In the genomic region with DNA sequence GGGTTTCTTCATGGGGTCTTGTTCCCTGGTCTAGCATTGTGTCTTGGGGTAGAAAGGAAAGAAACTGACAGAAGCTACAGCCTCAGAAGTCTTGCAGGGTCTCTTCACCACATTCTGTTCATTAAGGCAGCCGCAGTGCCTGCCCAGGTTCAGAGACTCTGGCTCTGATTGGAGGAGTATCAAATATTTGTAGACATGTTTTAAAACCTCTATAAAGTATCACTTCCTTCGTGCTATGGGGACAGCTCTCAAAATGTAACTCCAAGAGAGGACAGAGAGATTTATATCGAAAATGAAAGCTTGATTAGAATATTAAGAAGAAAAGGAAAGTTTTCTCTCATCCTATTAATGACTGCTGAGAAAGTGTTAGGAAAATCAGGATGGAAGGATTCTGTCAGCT, we compare ENCODE assay signal across 1 cellular context.
TF ChIP-seq lines count a peak whose summit lies in the region.

No MANE protein-coding gene starts in this region.

TF ChIP-seq in GM23338, 12 proteins besides CTCF, POLR2A, EP300 and RAD21:
- TF ChIP-seq NANOG (IDR thresholded peaks at IDR 0.05; ENCODE audit: borderline replicate concordance) (no peak), POLR2AphosphoS5 (IDR thresholded peaks at IDR 0.05; ENCODE audit: low read depth) (no peak), ZNF331 (CRISPR knock-in tag; IDR thresholded peaks at IDR 0.05; ENCODE audit: low read depth) (no peak)
- TF ChIP-seq, protein P1, sequence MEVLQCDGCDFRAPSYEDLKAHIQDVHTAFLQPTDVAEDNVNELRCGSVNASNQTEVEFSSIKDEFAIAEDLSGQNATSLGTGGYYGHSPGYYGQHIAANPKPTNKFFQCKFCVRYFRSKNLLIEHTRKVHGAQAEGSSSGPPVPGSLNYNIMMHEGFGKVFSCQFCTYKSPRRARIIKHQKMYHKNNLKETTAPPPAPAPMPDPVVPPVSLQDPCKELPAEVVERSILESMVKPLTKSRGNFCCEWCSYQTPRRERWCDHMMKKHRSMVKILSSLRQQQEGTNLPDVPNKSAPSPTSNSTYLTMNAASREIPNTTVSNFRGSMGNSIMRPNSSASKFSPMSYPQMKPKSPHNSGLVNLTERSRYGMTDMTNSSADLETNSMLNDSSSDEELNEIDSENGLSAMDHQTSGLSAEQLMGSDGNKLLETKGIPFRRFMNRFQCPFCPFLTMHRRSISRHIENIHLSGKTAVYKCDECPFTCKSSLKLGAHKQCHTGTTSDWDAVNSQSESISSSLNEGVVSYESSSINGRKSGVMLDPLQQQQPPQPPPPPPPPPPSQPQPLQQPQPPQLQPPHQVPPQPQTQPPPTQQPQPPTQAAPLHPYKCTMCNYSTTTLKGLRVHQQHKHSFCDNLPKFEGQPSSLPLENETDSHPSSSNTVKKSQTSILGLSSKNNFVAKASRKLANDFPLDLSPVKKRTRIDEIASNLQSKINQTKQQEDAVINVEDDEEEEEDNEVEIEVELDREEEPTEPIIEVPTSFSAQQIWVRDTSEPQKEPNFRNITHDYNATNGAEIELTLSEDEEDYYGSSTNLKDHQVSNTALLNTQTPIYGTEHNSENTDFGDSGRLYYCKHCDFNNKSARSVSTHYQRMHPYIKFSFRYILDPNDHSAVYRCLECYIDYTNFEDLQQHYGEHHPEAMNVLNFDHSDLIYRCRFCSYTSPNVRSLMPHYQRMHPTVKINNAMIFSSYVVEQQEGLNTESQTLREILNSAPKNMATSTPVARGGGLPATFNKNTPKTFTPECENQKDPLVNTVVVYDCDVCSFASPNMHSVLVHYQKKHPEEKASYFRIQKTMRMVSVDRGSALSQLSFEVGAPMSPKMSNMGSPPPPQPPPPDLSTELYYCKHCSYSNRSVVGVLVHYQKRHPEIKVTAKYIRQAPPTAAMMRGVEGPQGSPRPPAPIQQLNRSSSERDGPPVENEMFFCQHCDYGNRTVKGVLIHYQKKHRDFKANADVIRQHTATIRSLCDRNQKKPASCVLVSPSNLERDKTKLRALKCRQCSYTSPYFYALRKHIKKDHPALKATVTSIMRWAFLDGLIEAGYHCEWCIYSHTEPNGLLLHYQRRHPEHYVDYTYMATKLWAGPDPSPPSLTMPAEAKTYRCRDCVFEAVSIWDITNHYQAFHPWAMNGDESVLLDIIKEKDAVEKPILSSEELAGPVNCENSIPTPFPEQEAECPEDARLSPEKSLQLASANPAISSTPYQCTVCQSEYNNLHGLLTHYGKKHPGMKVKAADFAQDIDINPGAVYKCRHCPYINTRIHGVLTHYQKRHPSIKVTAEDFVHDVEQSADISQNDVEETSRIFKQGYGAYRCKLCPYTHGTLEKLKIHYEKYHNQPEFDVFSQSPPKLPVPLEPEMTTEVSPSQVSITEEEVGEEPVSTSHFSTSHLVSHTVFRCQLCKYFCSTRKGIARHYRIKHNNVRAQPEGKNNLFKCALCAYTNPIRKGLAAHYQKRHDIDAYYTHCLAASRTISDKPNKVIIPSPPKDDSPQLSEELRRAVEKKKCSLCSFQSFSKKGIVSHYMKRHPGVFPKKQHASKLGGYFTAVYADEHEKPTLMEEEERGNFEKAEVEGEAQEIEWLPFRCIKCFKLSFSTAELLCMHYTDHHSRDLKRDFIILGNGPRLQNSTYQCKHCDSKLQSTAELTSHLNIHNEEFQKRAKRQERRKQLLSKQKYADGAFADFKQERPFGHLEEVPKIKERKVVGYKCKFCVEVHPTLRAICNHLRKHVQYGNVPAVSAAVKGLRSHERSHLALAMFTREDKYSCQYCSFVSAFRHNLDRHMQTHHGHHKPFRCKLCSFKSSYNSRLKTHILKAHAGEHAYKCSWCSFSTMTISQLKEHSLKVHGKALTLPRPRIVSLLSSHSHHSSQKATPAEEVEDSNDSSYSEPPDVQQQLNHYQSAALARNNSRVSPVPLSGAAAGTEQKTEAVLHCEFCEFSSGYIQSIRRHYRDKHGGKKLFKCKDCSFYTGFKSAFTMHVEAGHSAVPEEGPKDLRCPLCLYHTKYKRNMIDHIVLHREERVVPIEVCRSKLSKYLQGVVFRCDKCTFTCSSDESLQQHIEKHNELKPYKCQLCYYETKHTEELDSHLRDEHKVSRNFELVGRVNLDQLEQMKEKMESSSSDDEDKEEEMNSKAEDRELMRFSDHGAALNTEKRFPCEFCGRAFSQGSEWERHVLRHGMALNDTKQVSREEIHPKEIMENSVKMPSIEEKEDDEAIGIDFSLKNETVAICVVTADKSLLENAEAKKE (CRISPR knock-in tag; IDR thresholded peaks at IDR 0.05): no peak
- TF ChIP-seq, protein P2, sequence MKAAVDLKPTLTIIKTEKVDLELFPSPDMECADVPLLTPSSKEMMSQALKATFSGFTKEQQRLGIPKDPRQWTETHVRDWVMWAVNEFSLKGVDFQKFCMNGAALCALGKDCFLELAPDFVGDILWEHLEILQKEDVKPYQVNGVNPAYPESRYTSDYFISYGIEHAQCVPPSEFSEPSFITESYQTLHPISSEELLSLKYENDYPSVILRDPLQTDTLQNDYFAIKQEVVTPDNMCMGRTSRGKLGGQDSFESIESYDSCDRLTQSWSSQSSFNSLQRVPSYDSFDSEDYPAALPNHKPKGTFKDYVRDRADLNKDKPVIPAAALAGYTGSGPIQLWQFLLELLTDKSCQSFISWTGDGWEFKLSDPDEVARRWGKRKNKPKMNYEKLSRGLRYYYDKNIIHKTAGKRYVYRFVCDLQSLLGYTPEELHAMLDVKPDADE (IDR thresholded peaks at IDR 0.05): no peak
